ENCODE assay signal across 1 cellular context in the genomic region with DNA sequence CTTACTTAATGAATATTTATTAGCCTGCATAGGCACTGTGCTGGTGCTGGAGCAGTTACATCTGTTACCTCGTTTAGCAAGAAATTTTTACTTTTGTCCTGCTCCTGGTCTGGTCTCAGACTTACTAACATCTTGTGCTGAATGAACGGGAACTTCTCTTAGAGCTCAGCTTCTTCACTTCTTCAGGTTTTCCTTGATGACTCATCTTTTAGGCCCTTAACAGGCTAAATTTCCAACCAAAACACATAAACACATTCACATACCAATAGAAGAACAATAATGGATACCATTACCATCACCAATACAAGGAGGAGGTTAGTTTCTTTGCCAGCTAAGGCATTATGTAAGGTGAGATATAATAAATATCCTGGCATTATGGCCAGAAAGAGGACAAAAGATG.
A peak's percentile ranks its signal among the peaks of the same experiment; 100 is the strongest.
TF ChIP-seq lines count a peak whose summit lies in the region.

No MANE protein-coding gene starts in this region.

TF ChIP-seq in IMR-90, 13 proteins besides CTCF, POLR2A, EP300 and RAD21:
- no peak for TF ChIP-seq NFE2L2 (IDR thresholded peaks at IDR 0.05; ENCODE audit: low read depth, low read length)
- TF ChIP-seq FOS (IDR thresholded peaks at IDR 0.05; ENCODE audit: low read depth, low read length): peak; percentile 61; the same call in 1 of the 2 replicates
TF ChIP-seq in IMR-90: peak in this region for 1.
